ENCODE assay signal across 23 cellular contexts in genomic region chr5:14557840-14558239, GRCh38. TPM values are rescaled to one million over a fixed set of nuclear protein-coding genes. Genes with fewer than 3 reads are reported as not detected.
DNase-seq lines count a peak whose midpoint lies in the region; FAIRE-seq and TF ChIP-seq lines count a peak whose summit lies in the region.
"Had no signal": no experiment of that assay in that cellular context is flagged by ENCODE, and none has a peak within 500 bp of the region (broad histone marks: within the 10 kb centered on the region; RNA-seq: fewer than 3 reads in every experiment).

No MANE protein-coding gene starts in this region.

- no peak for FAIRE-seq in small intestine (lab: Jason Lieb, UNC)
- FAIRE-seq: D721Med, G401.6, keratinocyte had no signal

- H3K9me3 ChIP-seq in endodermal cell (ENCODE audit: control insufficient read depth, low read length) (no peaks in the 10 kb centered on the region), small intestine (ENCODE audit: control insufficient read depth, low read depth) (no peaks in the 10 kb centered on the region)
- H3K9me3 ChIP-seq: BE2C, MG63, uterus had no signal

- H3K4me1 Mint-ChIP-seq in endodermal cell, result peaks cover 18% of the 10 kb centered on the region

- no peaks in the 10 kb centered on the region for H3K27me3 Mint-ChIP-seq in endodermal cell (ENCODE audit: insufficient read depth)

- no peak overlapping the region for H3K27ac Mint-ChIP-seq in endodermal cell
- H3K27ac Mint-ChIP-seq: activated CD4-positive, alpha-beta T cell treated with anti-CD3 and anti-CD28 coated beads, Interleukin-2, amount 10 ng/mL, durations not matched to agents 24 days and 14 days; activated CD8-positive, alpha-beta memory T cell treated with anti-CD3 and anti-CD28 coated beads, Interleukin-2, amount 10 ng/mL, durations not matched to agents 7 days and 5 days; activated T-helper 17 cell treated with anti-CD3 and anti-CD28 coated beads, Interleukin-2, amount 50 U/mL, for 72 hours; T-cell had no signal

- no peaks in the 10 kb centered on the region for H3K36me3 Mint-ChIP-seq in endodermal cell (ENCODE audit: low read depth)
- H3K36me3 Mint-ChIP-seq: T-cell had no signal

- no peak overlapping the region for H3K4me3 ChIP-seq in endodermal cell (ENCODE audit: low read length)
- H3K4me3 ChIP-seq in small intestine (ENCODE audit: low read depth in 1 of 2, low read length in 2 of 2), result no peak overlapping the region
- H3K4me3 ChIP-seq: coronary artery, MG63, uterus had no signal

- no peak overlapping the region for H3K9ac ChIP-seq in endodermal cell (ENCODE audit: extremely low read depth, low read length, poor library complexity, severe bottlenecking)

- DNase-seq in NCI-H510A treated with DMSO at 0.1 percent for 48 hours (lab: John Stamatoyannopoulos, UW) (peak; percentile 22), NCI-H510A (lab: John Stamatoyannopoulos, UW) (no peak), NCI-H446 treated with DMSO at 0.1 percent for 48 hours (lab: John Stamatoyannopoulos, UW) (peak; percentile 21), endodermal cell (no peak), small intestine (peak; percentile 63), D341Med (ENCODE audit: low spot score) (no peak), epidermal melanocyte (ENCODE audit: insufficient read length, low spot score) (no peak), GM13976 (ENCODE audit: low spot score) (no peak)
- DNase-seq: activated CD4-positive, alpha-beta T cell treated with anti-CD3 and anti-CD28 coated beads, Interleukin-2, amount 10 ng/mL, durations not matched to agents 24 days and 14 days; activated CD8-positive, alpha-beta memory T cell treated with anti-CD3 and anti-CD28 coated beads, Interleukin-2, amount 10 ng/mL, durations not matched to agents 7 days and 5 days; BE2C; hippocampal formation; IMR-90; MG63; NCI-H1930; retina; T-cell; uterus had no signal

- in situ Hi-C loops in GM13976 (cut with MboI; ENCODE audit: low sequenced_read_pairs, unreplicated experiment), result no loop called here

- TF ChIP-seq CTCF in endodermal cell (conservative IDR thresholded peaks at IDR 0.05) (no peak), GM13976 (IDR thresholded peaks at IDR 0.05; ENCODE audit: borderline replicate concordance, control extremely low read depth, extremely low read depth, insufficient read depth, missing control alignments) (no peak)

- 87 to 96% methylated on average over 3 to 6 of the region's 6 CpGs for WGBS in endodermal cell (ENCODE audit: insufficient coverage in 1 of 2, insufficient read length in 1 of 2), 2 experiments
- WGBS in small intestine, 3 donors, result 15 to 36% (median 16%) methylated on average over 6 of the region's 6 CpGs

- no peaks in the 10 kb centered on the region for H3K36me3 ChIP-seq in endodermal cell (ENCODE audit: control insufficient read depth, insufficient read depth, low read length)
- H3K36me3 ChIP-seq in small intestine (ENCODE audit: control insufficient read depth in 2 of 2, insufficient read depth in 2 of 2, low read length in 2 of 2), result no peaks in the 10 kb centered on the region
- H3K36me3 ChIP-seq: BE2C, MG63, uterus had no signal

- no peaks in the 10 kb centered on the region for H3K9me3 Mint-ChIP-seq in endodermal cell
- H3K9me3 Mint-ChIP-seq: activated T-helper 17 cell treated with anti-CD3 and anti-CD28 coated beads, Interleukin-2, amount 50 U/mL, for 72 hours; T-cell had no signal

- no peak overlapping the region for H3K4me3 Mint-ChIP-seq in endodermal cell
- H3K4me3 Mint-ChIP-seq: activated CD4-positive, alpha-beta T cell treated with anti-CD3 and anti-CD28 coated beads, Interleukin-2, amount 10 ng/mL, durations not matched to agents 24 days and 14 days; activated CD8-positive, alpha-beta memory T cell treated with anti-CD3 and anti-CD28 coated beads, Interleukin-2, amount 10 ng/mL, durations not matched to agents 7 days and 5 days; activated T-helper 17 cell treated with anti-CD3 and anti-CD28 coated beads, Interleukin-2, amount 50 U/mL, for 72 hours; T-cell had no signal

- peak overlapping the region; percentile 29 for H3K27ac ChIP-seq in endodermal cell (ENCODE audit: low read depth, low read length)
- peak overlapping the region in 1 of 2 donors; percentile 43 for H3K27ac ChIP-seq in small intestine (ENCODE audit: low read depth in 1 of 2, low read length in 1 of 2)
- H3K27ac ChIP-seq: coronary artery, uterus had no signal

- H3K4me1 ChIP-seq in endodermal cell (ENCODE audit: control insufficient read depth, insufficient read depth, low read length) (no peaks in the 10 kb centered on the region), small intestine (ENCODE audit: control insufficient read depth in 2 of 2, insufficient read depth in 1 of 2, low read depth in 1 of 2, low read length in 1 of 2) (peaks cover 0 to 6% of the 10 kb centered on the region in 2 donors)
- H3K4me1 ChIP-seq: uterus had no signal

- H3K27me3 ChIP-seq in endodermal cell (ENCODE audit: control insufficient read depth, insufficient read depth, low read length, poor library complexity, severe bottlenecking) (no peaks in the 10 kb centered on the region), small intestine (ENCODE audit: control insufficient read depth in 2 of 2, insufficient read depth in 2 of 2, low read length in 2 of 2) (no peaks in the 10 kb centered on the region)
- H3K27me3 ChIP-seq: BE2C, uterus had no signal

RNA-seq across cellular contexts. Expression of gene OTULINL, which starts 23.8 kb away (rescaled TPM):
- total RNA-seq in endodermal cell, result 1 to 10 TPM; 6.2 to 8.9 TPM
- 5.8 TPM for polyA plus RNA-seq in endodermal cell (2013, experiment 1 of 2)
- polyA plus RNA-seq in endodermal cell (2013, experiment 2 of 2), result 5.7 TPM
- 10 to 100 TPM in 1 of 3 donors, 1 to 10 TPM in 2; 4.7 to 17.6 (median 6.5) TPM for polyA plus RNA-seq in small intestine

Comparison
In these comparisons a context has a peak if more than half of its experiments do, and no peak if none do; other contexts are left out.
1. DNase-seq: peak in NCI-H510A treated with DMSO at 0.1 percent for 48 hours (single experiment), NCI-H446 treated with DMSO at 0.1 percent for 48 hours (single experiment) and small intestine (single experiment); none in NCI-H510A (single experiment), endodermal cell (single experiment), D341Med (single experiment), epidermal melanocyte (single experiment) and GM13976 (single experiment).